ENCODE assay signal across 21 cellular contexts in genomic region chr18:49151482-49151881, GRCh38.
A peak's percentile ranks its signal among the peaks of the same experiment; 100 is the strongest.
DNase-seq lines count a peak whose midpoint lies in the region; ATAC-seq and TF ChIP-seq lines count a peak whose summit lies in the region.
"Had no signal": no experiment of that assay in that cellular context is flagged by ENCODE, and none has a peak within 500 bp of the region (broad histone marks: within the 10 kb centered on the region; RNA-seq: fewer than 3 reads in every experiment).

No MANE protein-coding gene starts in this region.

- H3K27ac Mint-ChIP-seq in progenitor cell of endocrine pancreas, result no peak overlapping the region
- H3K27ac Mint-ChIP-seq: CD4-positive, alpha-beta T cell; GM23338; H9 had no signal

- H3K27me3 ChIP-seq in A673 (replicated peaks; ENCODE audit: insufficient read depth, low read depth, low read length, poor library complexity) (no peaks in the 10 kb centered on the region), SK-N-SH (ENCODE audit: insufficient read depth) (no peaks in the 10 kb centered on the region)
- H3K27me3 ChIP-seq: BLaER1 treated with 17β-estradiol and CSF1 and Interleukin-3, amounts not matched to agents 10 nM and 100 nM; MG63; SJSA1 had no signal

- no peak for TF ChIP-seq RAD21 in SK-N-SH (IDR thresholded peaks at IDR 0.05; ENCODE audit: low read length)

- no peak overlapping the region for H3K4me3 ChIP-seq in A673 (ENCODE audit: low read depth, low read length, poor library complexity, severe bottlenecking)
- no peak overlapping the region for H3K4me3 ChIP-seq in SK-N-SH (ENCODE audit: low read depth in 2 of 2, low read length in 1 of 2)
- H3K4me3 ChIP-seq: BLaER1 treated with 17β-estradiol and CSF1 and Interleukin-3, amounts not matched to agents 10 nM and 100 nM; GM23338; MG63; PC-9; SJSA1 had no signal

- H3K9me3 ChIP-seq in A673 (ENCODE audit: low read depth, low read length, poor library complexity, severe bottlenecking) (peaks cover 4% of the 10 kb centered on the region), SK-N-SH (no peaks in the 10 kb centered on the region)
- H3K9me3 ChIP-seq: SJSA1 had no signal

- peaks cover 8% of the 10 kb centered on the region for H3K36me3 Mint-ChIP-seq in progenitor cell of endocrine pancreas (ENCODE audit: insufficient read depth)

- H3K4me1 Mint-ChIP-seq in progenitor cell of endocrine pancreas (ENCODE audit: low read depth), result no peaks in the 10 kb centered on the region
- H3K4me1 Mint-ChIP-seq: GM23338, H9 had no signal

- intact Hi-C loops in A673 (cut with micrococcal nuclease; ENCODE audit: unreplicated experiment), result no loop called here

- H3K4me2 ChIP-seq in SK-N-SH, result no peak overlapping the region
- H3K4me2 ChIP-seq: BLaER1 treated with 17β-estradiol and CSF1 and Interleukin-3, amounts not matched to agents 10 nM and 100 nM; GM23338; PC-9 had no signal

- no peaks in the 10 kb centered on the region for H3K79me2 ChIP-seq in SK-N-SH (ENCODE audit: insufficient read depth)

- TF ChIP-seq CTCF in A673 (conservative IDR thresholded peaks at IDR 0.05; ENCODE audit: low read depth, low read length) (no peak), SK-N-SH (IDR thresholded peaks at IDR 0.05) (no peak), progenitor cell of endocrine pancreas (IDR thresholded peaks at IDR 0.05; ENCODE audit: unreplicated experiment) (no peak)

- POLR2A ChIA-PET in A673 (lab: Charles Lee; ENCODE audit: low non-redundant PET) (no interaction called here), SK-N-SH (lab: Yijun Ruan, JAX) (no interaction called here)

- BruUV-seq in A673 (replicated peaks; lab: Mats Ljungman, UMichigan), result no TSS peak

- no peak for ATAC-seq in GM18867 (IDR thresholded peaks at IDR 0.05; ENCODE audit: unreplicated experiment)
- ATAC-seq: GM23338, Right ventricle myocardium inferior had no signal

- H3K4me1 ChIP-seq in A673 (ENCODE audit: insufficient read depth, low read length, poor library complexity, severe bottlenecking) (no peaks in the 10 kb centered on the region), SK-N-SH (ENCODE audit: control insufficient read depth in 1 of 2, insufficient read depth in 2 of 2, low read depth in 1 of 2, low read length in 1 of 2) (no peaks in the 10 kb centered on the region; a peak in 1 of 4 replicates)
- H3K4me1 ChIP-seq: BLaER1 treated with 17β-estradiol and CSF1 and Interleukin-3, amounts not matched to agents 10 nM and 100 nM had no signal

- H3K9me3 Mint-ChIP-seq in progenitor cell of endocrine pancreas (ENCODE audit: low read depth), result peaks cover 9% of the 10 kb centered on the region
- H3K9me3 Mint-ChIP-seq: GM23338 had no signal

- no peaks in the 10 kb centered on the region for H3K36me3 ChIP-seq in A673 (ENCODE audit: insufficient read depth, low read length, poor library complexity, severe bottlenecking)
- H3K36me3 ChIP-seq in SK-N-SH (replicated peaks in 1 of 2; ENCODE audit: control insufficient read depth in 1 of 2, insufficient read depth in 2 of 2, low read length in 1 of 2), result no peaks in the 10 kb centered on the region
- H3K36me3 ChIP-seq: MG63, SJSA1 had no signal

- H3K9me2 ChIP-seq in SK-N-SH, result no peaks in the 10 kb centered on the region

- CTCF ChIA-PET in A673 (lab: Charles Lee) (no interaction called here), SK-N-SH (lab: Yijun Ruan, JAX) (no interaction called here)

- TF ChIP-seq EP300 in SK-N-SH (IDR thresholded peaks at IDR 0.05; ENCODE audit: borderline replicate concordance in 1 of 2, low read depth in 1 of 2, low read length in 1 of 2), result no peak; a peak in 1 of 4 replicates

- no peaks in the 10 kb centered on the region for H4K20me1 ChIP-seq in SK-N-SH (ENCODE audit: insufficient read depth)
- H4K20me1 ChIP-seq: BLaER1 treated with 17β-estradiol and CSF1 and Interleukin-3, amounts not matched to agents 10 nM and 100 nM had no signal

- H3K27ac ChIP-seq in A673 (ENCODE audit: low read depth, low read length, poor library complexity, severe bottlenecking), result no peak overlapping the region
- peak overlapping the region in 1 of 2 experiments; percentile 66; a peak in 2 of 4 replicates for H3K27ac ChIP-seq in SK-N-SH (ENCODE audit: low read depth in 2 of 2, low read length in 1 of 2)
- H3K27ac ChIP-seq: BLaER1 treated with 17β-estradiol and CSF1 and Interleukin-3, amounts not matched to agents 10 nM and 100 nM; PC-9; SJSA1 had no signal

- 77% methylated on average over 2 of the region's 2 CpGs for WGBS in SK-N-SH (ENCODE audit: low lambda C conversion rate)

- H2AFZ ChIP-seq in SK-N-SH (ENCODE audit: low read depth), result no peak overlapping the region
- H2AFZ ChIP-seq: GM23338, PC-9 had no signal

- H3K27me3 Mint-ChIP-seq in progenitor cell of endocrine pancreas, result no peaks in the 10 kb centered on the region
- H3K27me3 Mint-ChIP-seq: CD4-positive, alpha-beta T cell had no signal

- no peak overlapping the region for H3K4me3 Mint-ChIP-seq in progenitor cell of endocrine pancreas (ENCODE audit: low read depth)
- H3K4me3 Mint-ChIP-seq: CD4-positive, alpha-beta T cell; GM23338; H9 had no signal

- H3F3A ChIP-seq in SK-N-SH (replicated peaks; ENCODE audit: insufficient read depth), result no peaks in the 10 kb centered on the region

- H3K9ac ChIP-seq in SK-N-SH, result no peak overlapping the region
- H3K9ac ChIP-seq: BLaER1 treated with 17β-estradiol and CSF1 and Interleukin-3, amounts not matched to agents 10 nM and 100 nM had no signal

- DNase-seq in A673 (ENCODE audit: low spot score) (peak; percentile 24), NCI-H1930 (lab: John Stamatoyannopoulos, UW) (peak; percentile 67), SK-N-SH (peak; percentile 9), fibroblast of gingiva (ENCODE audit: low read depth) (peak; percentile 8), progenitor cell of endocrine pancreas (ENCODE audit: low spot score, unreplicated experiment) (no peak), hippocampal formation (lab: John Stamatoyannopoulos, UW) (no peak)
- DNase-seq: AML-193; CD4-positive, alpha-beta T cell; H9; KBM-7; MG63; NCI-H1417 treated with DMSO at 0.1 percent for 48 hours; NCI-H187 treated with DMSO at 0.1 percent for 48 hours; NCI-H2227 treated with DMSO at 0.1 percent for 48 hours; NCI-H526 treated with DMSO at 0.1 percent for 48 hours; PC-9 had no signal

TF ChIP-seq in SK-N-SH, 30 proteins besides CTCF, POLR2A, EP300 and RAD21:
- no peak for TF ChIP-seq FOXM1 (IDR thresholded peaks at IDR 0.05; ENCODE audit: low read depth)
- TF ChIP-seq REST (IDR thresholded peaks at IDR 0.05; ENCODE audit: low read depth, low read length), result no peak
- peak; percentile 8; the same call in 1 of the 2 replicates for TF ChIP-seq RCOR1 (IDR thresholded peaks at IDR 0.05; ENCODE audit: low read length)
- no peak for TF ChIP-seq PBX3 (IDR thresholded peaks at IDR 0.05)
- TF ChIP-seq GABPA (IDR thresholded peaks at IDR 0.05; ENCODE audit: low read depth), result no peak
- no peak for TF ChIP-seq TAF1 (IDR thresholded peaks at IDR 0.05; ENCODE audit: borderline replicate concordance, low read depth, low read length)
TF ChIP-seq in SK-N-SH: peak in this region for 1.

Comparison
In these comparisons a context has a peak if more than half of its experiments do, and no peak if none do; other contexts are left out.
1. DNase-seq: peak in A673 (single experiment), NCI-H1930 (2 of 2), SK-N-SH (single experiment) and fibroblast of gingiva (single experiment); none in progenitor cell of endocrine pancreas (single experiment) and hippocampal formation (0 of 2).